ENCODE assay signal across 23 cellular contexts in the genomic region with DNA sequence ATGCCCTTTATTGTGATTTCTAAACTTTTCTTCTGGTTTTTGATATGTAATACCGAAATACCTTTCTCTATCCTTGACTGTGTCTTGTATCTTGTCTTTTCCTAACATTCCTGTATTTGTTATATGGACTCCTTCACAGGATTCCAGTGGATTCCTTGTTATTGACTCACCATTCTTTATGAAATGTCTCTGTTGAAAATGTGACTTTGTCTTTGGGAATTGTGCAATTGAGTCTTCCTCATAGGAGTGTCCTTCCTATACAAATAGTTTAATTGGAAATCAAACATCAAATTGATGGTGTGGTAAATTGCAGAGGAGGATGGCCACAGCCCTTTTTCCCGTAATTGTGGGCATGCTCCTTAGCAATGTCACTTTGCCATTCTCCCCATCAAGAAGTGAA.
A peak's percentile ranks its signal among the peaks of the same experiment; 100 is the strongest.
DNase-seq lines count a peak whose midpoint lies in the region; ATAC-seq, FAIRE-seq and TF ChIP-seq lines count a peak whose summit lies in the region.
"Had no signal": no experiment of that assay in that cellular context is flagged by ENCODE, and none has a peak within 500 bp of the region (broad histone marks: within the 10 kb centered on the region; RNA-seq: fewer than 3 reads in every experiment).

No MANE protein-coding gene starts in this region.

- H3K4me2 ChIP-seq in HCT116 (ENCODE audit: low read length), result no peak overlapping the region
- H3K4me2 ChIP-seq: BLaER1 treated with 17β-estradiol and CSF1 and Interleukin-3, amounts not matched to agents 10 nM and 100 nM; PC-9 had no signal

- FAIRE-seq in kidney (lab: Jason Lieb, UNC), result no peak
- FAIRE-seq: A204.1, GM12891, GM18507, H1, HTR-8/SVneo had no signal

- no peak overlapping the region for H3K9ac ChIP-seq in HCT116 (ENCODE audit: low read length)
- no peak overlapping the region for H3K9ac ChIP-seq in kidney (ENCODE audit: low read length in 2 of 2)
- H3K9ac ChIP-seq: BLaER1 treated with 17β-estradiol and CSF1 and Interleukin-3, amounts not matched to agents 10 nM and 100 nM had no signal

- TF ChIP-seq POLR2A in HCT116 (IDR thresholded peaks at IDR 0.05; ENCODE audit: borderline replicate concordance, extremely low read depth, insufficient read depth, insufficient read length), result no peak
- no peak for TF ChIP-seq POLR2A in transverse colon (IDR thresholded peaks at IDR 0.05)

- no TSS peak for BruUV-seq in HCT116 (replicated peaks; lab: Mats Ljungman, UMichigan)

- H3K79me2 ChIP-seq in HCT116 (ENCODE audit: insufficient read depth, low read length), result no peaks in the 10 kb centered on the region

- DNase-seq in A172 (ENCODE audit: low spot score) (peak; percentile 1), HCT116 (ENCODE audit: low read depth, low spot score) (no peak), RPMI7951 (ENCODE audit: low read depth) (peak; percentile 9), fibroblast of the aortic adventitia (ENCODE audit: low read depth) (peak; percentile 16), kidney (no peak), transverse colon (no peak)
- no peak for DNase-seq in stimulated activated CD4-positive, alpha-beta T cell treated with anti-CD3 and anti-CD28 coated beads, Interleukin-2, amount 100 ng/mL, for 24 hours
- DNase-seq: CD8-positive, alpha-beta memory T cell; DMS79 treated with DMSO at 0.1 percent for 48 hours; GF-D8; NCI-H1436; NCI-H2029; NCI-H2171; NCI-H774; PC-9; Right ventricle myocardium superior had no signal

- intact Hi-C loops in HCT116 (cut with micrococcal nuclease) (no loop called here), kidney (cut with DNase I) (no loop called here), transverse colon (cut with DNase I; ENCODE audit: low total_unique reads) (no loop called here)

- POLR2A ChIA-PET in HCT116 (lab: Charles Lee), result no interaction called here

- H4K20me1 ChIP-seq in HCT116 (ENCODE audit: insufficient read depth), result no peaks in the 10 kb centered on the region
- H4K20me1 ChIP-seq: BLaER1 treated with 17β-estradiol and CSF1 and Interleukin-3, amounts not matched to agents 10 nM and 100 nM had no signal

- in situ Hi-C loops in transverse colon (cut with MboI; ENCODE audit: low pct_ligation_motif_present in 1 of 4, low pct_unique_long_range_greater_than_20kb in 1 of 4, low sequenced_read_pairs in 3 of 4), result no loop called here

- H3K4me1 ChIP-seq in HCT116 (ENCODE audit: control insufficient read depth in 1 of 2, insufficient read depth in 2 of 2, low read length in 2 of 2) (peaks cover 6 to 31% of the 10 kb centered on the region in 2 experiments; a peak in 3 of 4 replicates), kidney (ENCODE audit: control insufficient read depth in 1 of 2, insufficient read depth in 1 of 2, low read depth in 1 of 2, low read length in 2 of 2) (no peaks in the 10 kb centered on the region), transverse colon (no peaks in the 10 kb centered on the region)
- H3K4me1 ChIP-seq: BLaER1 treated with 17β-estradiol and CSF1 and Interleukin-3, amounts not matched to agents 10 nM and 100 nM had no signal

- no peak for TF ChIP-seq EP300 in transverse colon (IDR thresholded peaks at IDR 0.05; ENCODE audit: low read depth)

- no peak for ATAC-seq in HCT116
- no peak for ATAC-seq in HG02970 (IDR thresholded peaks at IDR 0.05; ENCODE audit: low FRiP score, unreplicated experiment)

- no peak for TF ChIP-seq CTCF in HCT116 (IDR thresholded peaks at IDR 0.05 in 2 of 3, conservative IDR thresholded peaks at IDR 0.05 in 1 of 3; ENCODE audit: borderline replicate concordance in 1 of 3, insufficient read depth in 1 of 3, low read depth in 2 of 3, low read length in 2 of 3)
- no peak for TF ChIP-seq CTCF in fibroblast of the aortic adventitia (IDR thresholded peaks at IDR 0.05; ENCODE audit: insufficient read depth, low read length)
- no peak for TF ChIP-seq CTCF in kidney (IDR thresholded peaks at IDR 0.05; ENCODE audit: borderline replicate concordance, extremely low read depth, insufficient read depth)
- no peak for TF ChIP-seq CTCF in transverse colon (IDR thresholded peaks at IDR 0.05)

- RAD21 ChIA-PET in HCT116 (lab: Charles Lee; ENCODE audit: low non-redundant PET in 1 of 2, low total read pairs in 2 of 2, uncharacterized antibody in 2 of 2, unreplicated experiment in 2 of 2), result no interaction called here

- 89 to 92% methylated on average over 1 to 2 of the region's 2 CpGs for WGBS in transverse colon (ENCODE audit: low coverage in 1 of 2), 2 donors

- CTCF ChIA-PET in HCT116 (lab: Charles Lee), result no interaction called here

- H3K9me2 ChIP-seq in HCT116 (ENCODE audit: insufficient read depth), result no peaks in the 10 kb centered on the region

- H3K36me3 ChIP-seq in HCT116 (ENCODE audit: control insufficient read depth in 1 of 2, insufficient read depth in 2 of 2, low read length in 2 of 2) (no peaks in the 10 kb centered on the region), kidney (ENCODE audit: control insufficient read depth in 1 of 2, insufficient read depth in 2 of 2, low read length in 2 of 2) (no peaks in the 10 kb centered on the region), transverse colon (no peaks in the 10 kb centered on the region)
- H3K36me3 ChIP-seq: BLaER1 treated with 17β-estradiol and CSF1 and Interleukin-3, amounts not matched to agents 10 nM and 100 nM had no signal

- no peak for TF ChIP-seq RAD21 in HCT116 (IDR thresholded peaks at IDR 0.05; ENCODE audit: low read depth)

- H3K9me3 ChIP-seq in HCT116 (ENCODE audit: control insufficient read depth in 1 of 2, insufficient read depth in 1 of 2, low read depth in 1 of 2, low read length in 2 of 2), result no peaks in the 10 kb centered on the region
- H3K9me3 ChIP-seq in kidney (ENCODE audit: control insufficient read depth in 1 of 2, low read length in 2 of 2), result no peaks in the 10 kb centered on the region
- H3K9me3 ChIP-seq in transverse colon, result no peaks in the 10 kb centered on the region
- H3K9me3 ChIP-seq: BLaER1 treated with 17β-estradiol and CSF1 and Interleukin-3, amounts not matched to agents 10 nM and 100 nM had no signal

- H3K27me3 ChIP-seq in HCT116 (ENCODE audit: insufficient read depth, low read length) (no peaks in the 10 kb centered on the region), transverse colon (no peaks in the 10 kb centered on the region)
- H3K27me3 ChIP-seq: BLaER1 treated with 17β-estradiol and CSF1 and Interleukin-3, amounts not matched to agents 10 nM and 100 nM had no signal

- H3K27ac ChIP-seq in HCT116 (ENCODE audit: low read depth, low read length) (no peak overlapping the region), kidney (ENCODE audit: low read depth in 2 of 2, low read length in 2 of 2) (no peak overlapping the region), transverse colon (no peak overlapping the region)
- H3K27ac ChIP-seq: BLaER1 treated with 17β-estradiol and CSF1 and Interleukin-3, amounts not matched to agents 10 nM and 100 nM; PC-9 had no signal

- no peak overlapping the region for H3K4me3 ChIP-seq in HCT116 (replicated peaks in 1 of 2; ENCODE audit: low read depth in 1 of 2, low read length in 2 of 2)
- no peak overlapping the region for H3K4me3 ChIP-seq in fibroblast of the aortic adventitia (ENCODE audit: low read depth, low read length)
- no peak overlapping the region for H3K4me3 ChIP-seq in kidney (ENCODE audit: low read length in 2 of 2)
- no peak overlapping the region for H3K4me3 ChIP-seq in transverse colon
- H3K4me3 ChIP-seq: BLaER1 treated with 17β-estradiol and CSF1 and Interleukin-3, amounts not matched to agents 10 nM and 100 nM; PC-9 had no signal

- peak overlapping the region; percentile 4 for H2AFZ ChIP-seq in HCT116 (ENCODE audit: low read depth, low read length, poor library complexity, severe bottlenecking)
- H2AFZ ChIP-seq: PC-9 had no signal

TF ChIP-seq in HCT116, 20 proteins besides CTCF, POLR2A, EP300 and RAD21:
- TF ChIP-seq CEBPB (IDR thresholded peaks at IDR 0.05; ENCODE audit: low read depth) (0 out of 2 replicates have a peak, but pooled peaks have one; percentile 13), ZNF274 (IDR thresholded peaks at IDR 0.05; ENCODE audit: low read depth, low read length) (no peak)
TF ChIP-seq in HCT116: peak in this region for 1.

Comparison
In these comparisons a context has a peak if more than half of its experiments do, and no peak if none do; other contexts are left out.
1. DNase-seq: peak in A172 (single experiment), RPMI7951 (single experiment) and fibroblast of the aortic adventitia (single experiment); none in HCT116 (single experiment), kidney (single experiment), transverse colon (single experiment) and stimulated activated CD4-positive, alpha-beta T cell treated with anti-CD3 and anti-CD28 coated beads, Interleukin-2, amount 100 ng/mL, for 24 hours (0 of 2).